In genomic region chr1:65149753-65150463, GRCh38 we compare ENCODE assay signal across 10 cellular contexts. TPM values are rescaled to one million over a fixed set of nuclear protein-coding genes. Genes with fewer than 3 reads are reported as not detected.
DNase-seq lines count a peak whose midpoint lies in the region; ATAC-seq, FAIRE-seq and TF ChIP-seq lines count a peak whose summit lies in the region.
"Had no signal": no experiment of that assay in that cellular context is flagged by ENCODE, and none has a peak within 500 bp of the region (broad histone marks: within the 10 kb centered on the region; RNA-seq: fewer than 3 reads in every experiment).

No MANE protein-coding gene starts in this region.

- H3K9me3 ChIP-seq in heart left ventricle (no peaks in the 10 kb centered on the region), keratinocyte (ENCODE audit: control insufficient read depth, low read depth, low read length) (no peaks in the 10 kb centered on the region), body of pancreas (no peaks in the 10 kb centered on the region)
- H3K9me3 ChIP-seq: upper lobe of left lung had no signal

- H3K4me3 ChIP-seq in heart left ventricle (peak overlapping the region in 10 of 12 donors; percentile 70 to 95 (median 90)), keratinocyte (ENCODE audit: control insufficient read depth in 2 of 3, extremely low read depth in 1 of 3, insufficient read depth in 2 of 3, low read depth in 1 of 3, low read length in 3 of 3) (peak overlapping the region; percentile 78 to 85 (median 85)), body of pancreas (no peak overlapping the region)

- H3K27me3 ChIP-seq in heart left ventricle (no peaks in the 10 kb centered on the region), keratinocyte (ENCODE audit: control insufficient read depth, extremely low read depth, insufficient read depth, low read length) (no peaks in the 10 kb centered on the region), body of pancreas (peaks cover 0 to 6% of the 10 kb centered on the region in 2 donors)

- peaks cover 36% of the 10 kb centered on the region for H3K79me2 ChIP-seq in keratinocyte (ENCODE audit: control insufficient read depth, insufficient read depth, low read length)

- H3K36me3 Mint-ChIP-seq in activated T-helper 17 cell treated with anti-CD3 and anti-CD28 coated beads, Interleukin-2, amount 50 U/mL, for 72 hours (ENCODE audit: low read depth) = peaks cover 54% of the 10 kb centered on the region
- H3K36me3 Mint-ChIP-seq in type B pancreatic cell = peaks cover 4% of the 10 kb centered on the region

- H3K9me1 ChIP-seq in keratinocyte (ENCODE audit: control insufficient read depth, extremely low read depth, insufficient read depth, low read length) = peaks cover 7% of the 10 kb centered on the region

- peak overlapping the region; percentile 96 for H3K4me2 ChIP-seq in keratinocyte (ENCODE audit: control insufficient read depth, extremely low read depth, insufficient read depth, low read depth, low read length)

- H4K20me1 ChIP-seq in keratinocyte (ENCODE audit: control insufficient read depth, extremely low read depth, insufficient read depth, low read length) = peaks cover 4% of the 10 kb centered on the region

- H3K27ac ChIP-seq in heart left ventricle (peak overlapping the region; percentile 83 to 96 (median 92)), keratinocyte (ENCODE audit: control insufficient read depth, insufficient read depth, low read length) (no peak overlapping the region), body of pancreas (no peak overlapping the region)

- peak overlapping the region; percentile 94 for H3K4me3 Mint-ChIP-seq in activated T-helper 17 cell treated with anti-CD3 and anti-CD28 coated beads, Interleukin-2, amount 50 U/mL, for 72 hours
- H3K4me3 Mint-ChIP-seq in type B pancreatic cell = peak overlapping the region; percentile 92

- TF ChIP-seq POLR2A in heart left ventricle (IDR thresholded peaks at IDR 0.05) = no peak
- no peak for TF ChIP-seq POLR2A in body of pancreas (IDR thresholded peaks at IDR 0.05)

- WGBS in heart left ventricle, 4 donors = 66 to 87% (median 77%) methylated on average over 3 of the region's 3 CpGs
- WGBS in body of pancreas, 2 donors = 80 to 88% methylated on average over 3 of the region's 3 CpGs

- dilution Hi-C loops in keratinocyte (cut with MboI; ENCODE audit: extremely low pct_ligation_motif_present, low sequenced_read_pairs) = no loop called here

- TF ChIP-seq CTCF in heart left ventricle (IDR thresholded peaks at IDR 0.05) (no peak), keratinocyte (optimal IDR thresholded peaks at IDR 0.05 in 1 of 3, IDR thresholded peaks at IDR 0.05 in 1 of 3, conservative IDR thresholded peaks at IDR 0.05 in 1 of 3; ENCODE audit: extremely low read depth in 1 of 3, insufficient read depth in 2 of 3, low read length in 3 of 3) (no peak), type B pancreatic cell (conservative IDR thresholded peaks at IDR 0.05) (no peak), body of pancreas (IDR thresholded peaks at IDR 0.05) (no peak)

- no peaks in the 10 kb centered on the region for H3K9me3 Mint-ChIP-seq in activated T-helper 17 cell treated with anti-CD3 and anti-CD28 coated beads, Interleukin-2, amount 50 U/mL, for 72 hours
- H3K9me3 Mint-ChIP-seq in type B pancreatic cell = no peaks in the 10 kb centered on the region

- peaks cover 24% of the 10 kb centered on the region for H3K4me1 Mint-ChIP-seq in activated T-helper 17 cell treated with anti-CD3 and anti-CD28 coated beads, Interleukin-2, amount 50 U/mL, for 72 hours
- peaks cover 21% of the 10 kb centered on the region for H3K4me1 Mint-ChIP-seq in type B pancreatic cell (ENCODE audit: unreplicated experiment)

- H3K4me1 ChIP-seq in heart left ventricle = peaks cover 4 to 29% (median 14%) of the 10 kb centered on the region in 12 donors
- H3K4me1 ChIP-seq in keratinocyte (ENCODE audit: control insufficient read depth, extremely low read depth, insufficient read depth, low read length) = peaks cover 20% of the 10 kb centered on the region
- H3K4me1 ChIP-seq in body of pancreas = peaks cover 26% of the 10 kb centered on the region

- no peak overlapping the region for H2AFZ ChIP-seq in keratinocyte (ENCODE audit: control insufficient read depth, low read length)

- no peak overlapping the region for H3K9ac ChIP-seq in keratinocyte (ENCODE audit: control insufficient read depth, extremely low read depth, insufficient read depth, low read length)

- intact Hi-C loops in heart left ventricle (cut with DNase I) (loop anchor here (2.0 to 10.0 kb wide), 9 partner anchors 32 to 85 kb away; no protein-coding TSS in a partner anchor), left cardiac atrium (cut with DNase I) (loop anchor here in 1 of 2 donors (10.0 kb wide), 2 partner anchors 55 to 85 kb away; no protein-coding TSS in a partner anchor), body of pancreas (cut with DNase I) (no loop called here)

- H3K36me3 ChIP-seq in heart left ventricle (no peaks in the 10 kb centered on the region), keratinocyte (ENCODE audit: control insufficient read depth in 2 of 2, extremely low read depth in 1 of 2, insufficient read depth in 2 of 2, low read length in 2 of 2) (peaks cover 2 to 3% of the 10 kb centered on the region in 2 experiments), body of pancreas (replicated peaks in 1 of 2; ENCODE audit: insufficient read depth in 1 of 2, low read depth in 2 of 2) (no peaks in the 10 kb centered on the region)
- H3K36me3 ChIP-seq: upper lobe of left lung had no signal

- peaks cover 31% of the 10 kb centered on the region for H3K27me3 Mint-ChIP-seq in activated T-helper 17 cell treated with anti-CD3 and anti-CD28 coated beads, Interleukin-2, amount 50 U/mL, for 72 hours
- peaks cover 31% of the 10 kb centered on the region for H3K27me3 Mint-ChIP-seq in type B pancreatic cell

- DNase-seq in heart left ventricle (no peak), left cardiac atrium (no peak), keratinocyte (ENCODE audit: low read depth, low spot score) (no peak), type B pancreatic cell (ENCODE audit: extremely low spot score, unreplicated experiment) (no peak), EL (no peak), LoVo (ENCODE audit: low spot score) (no peak), body of pancreas (no peak)
- DNase-seq: islet precursor cell, upper lobe of left lung had no signal

- FAIRE-seq in keratinocyte (lab: Jason Lieb, UNC) = peak; percentile 17

- H3K27ac Mint-ChIP-seq in activated T-helper 17 cell treated with anti-CD3 and anti-CD28 coated beads, Interleukin-2, amount 50 U/mL, for 72 hours = peak overlapping the region; percentile 89
- peak overlapping the region; percentile 87 for H3K27ac Mint-ChIP-seq in type B pancreatic cell

- ATAC-seq in heart left ventricle (no peak), left cardiac atrium (no peak), body of pancreas (no peak)
- ATAC-seq in activated T-helper 17 cell treated with anti-CD3 and anti-CD28 coated beads, Interleukin-2, amount 50 U/mL, for 72 hours (replicated peaks) = no peak

RNA-seq across cellular contexts. Expression of gene AK4, which starts 1.9 kb away (rescaled TPM):
- 100 to 1,000 TPM in 8 of 9 donors, 10 to 100 TPM in 1; 87.8 to 181 (median 123) TPM for total RNA-seq in heart left ventricle
- polyA plus RNA-seq in heart left ventricle = 10 to 100 TPM; 16.0 to 40.0 TPM
- 10 to 100 TPM; 79.7 to 81.3 TPM for total RNA-seq in left cardiac atrium
- total RNA-seq in activated T-helper 17 cell treated with anti-CD3 and anti-CD28 coated beads, Interleukin-2, amount 50 U/mL, for 72 hours = 100 to 1,000 TPM; 112 to 142 TPM
- polyA plus RNA-seq in keratinocyte = 70.8 to 90.0 TPM (median 77.8 TPM) in 3 replicates
- polyA plus RNA-seq in keratinocyte (2011; ENCODE audit: low read depth) = 21.7 TPM
- polyA plus RNA-seq in keratinocyte (2011; cell fraction: cytosol; rRNA removed) = 66.6 and 130 TPM in 2 replicates
- 43.4 and 55.0 TPM in 2 replicates for polyA plus RNA-seq in keratinocyte (2011; cell fraction: nucleus; rRNA removed)
- 28.9 and 40.6 TPM in 2 replicates for polyA plus RNA-seq in keratinocyte (2012; ENCODE audit: low replicate concordance)
- 50.2 to 116 TPM (median 97.8 TPM) in 3 replicates for polyA minus RNA-seq in keratinocyte
- 42.0 TPM for polyA minus RNA-seq in keratinocyte (2011; cell fraction: cytosol; rRNA and poly(A)+ RNA removed)
- polyA minus RNA-seq in keratinocyte (2011; cell fraction: nucleus; rRNA and poly(A)+ RNA removed) = 30.5 and 69.2 TPM in 2 replicates
- total RNA-seq in type B pancreatic cell (ENCODE audit: low replicate concordance) = 35.2 and 80.0 TPM in 2 replicates
- 10 to 100 TPM in 1 of 2 donors, 1 to 10 TPM in 1; 8.8 to 20.4 TPM for total RNA-seq in body of pancreas

Comparison
In these comparisons a context has a peak if more than half of its experiments do, and no peak if none do; other contexts are left out.
1. H3K27ac ChIP-seq: peak in heart left ventricle (12 of 12); none in keratinocyte (single experiment) and body of pancreas (0 of 4).
2. H3K4me3 ChIP-seq: peak in heart left ventricle (10 of 12) and keratinocyte (3 of 3); none in body of pancreas (0 of 2).